Comparison of ENCODE assay signal across 26 cellular contexts in genomic region chr10:75640381-75640780, GRCh38.
"Had no signal": no experiment of that assay in that cellular context is flagged by ENCODE, and none has a peak within 500 bp of the region (broad histone marks: within the 10 kb centered on the region; RNA-seq: fewer than 3 reads in every experiment).

No MANE protein-coding gene starts in this region.

- DNase-seq: activated B cell treated with CpG ODN at 0.5 μM for 24 hours; activated CD4-positive, alpha-beta memory T cell treated with anti-CD3 and anti-CD28 coated beads for 36 hours; activated CD4-positive, alpha-beta T cell treated with anti-CD3 and anti-CD28 coated beads for 1 hour; activated CD4-positive, alpha-beta T cell treated with anti-CD3 and anti-CD28 coated beads, Interleukin-2, amount 10 ng/mL, durations not matched to agents 7 days and 5 days; activated gamma-delta T cell; activated naive CD4-positive, alpha-beta T cell treated with anti-CD3 and anti-CD28 coated beads for 36 hours; activated T-cell treated with anti-CD3 and anti-CD28 coated beads for 4 hours; activated T-cell treated with anti-CD3 and anti-CD28 coated beads, Interleukin-2, amount 50 U/mL, for 48 hours; amygdala; brain microvascular endothelial cell; MM.1S; NCI-H1105; NCI-H1436; NCI-H1694 treated with DMSO at 0.1 percent for 48 hours; NCI-H2029 treated with DMSO at 0.1 percent for 48 hours; NCI-H524; PC-3; SHP77 treated with DMSO at 0.1 percent for 48 hours; T-cell; T-helper 2 cell; T1000 had no signal

- H3K27ac ChIP-seq: brain microvascular endothelial cell, cardiac muscle cell had no signal

- ATAC-seq: activated T-helper 17 cell treated with anti-CD3 and anti-CD28 coated beads, Interleukin-2, amount 50 U/mL, for 72 hours; PC-3; T-cell had no signal

- H3K36me3 ChIP-seq: brain microvascular endothelial cell, cardiac muscle cell had no signal

- H3K27me3 ChIP-seq: brain microvascular endothelial cell had no signal

- H3K4me3 ChIP-seq: cardiac muscle cell had no signal

- FAIRE-seq: astrocyte, RCC 7860, TTC549 had no signal
